9 cellular contexts compared by ENCODE assay signal in genomic region chr17:56835259-56835575, GRCh38. TPM values are rescaled to one million over a fixed set of nuclear protein-coding genes. Genes with fewer than 3 reads are reported as not detected.
DNase-seq lines count a peak whose midpoint lies in the region; ATAC-seq and TF ChIP-seq lines count a peak whose summit lies in the region.
"Had no signal": no experiment of that assay in that cellular context is flagged by ENCODE, and none has a peak within 500 bp of the region (broad histone marks: within the 10 kb centered on the region; RNA-seq: fewer than 3 reads in every experiment).

No MANE protein-coding gene starts in this region.

- no peaks in the 10 kb centered on the region for H3K9me3 Mint-ChIP-seq in CD8-positive, alpha-beta memory T cell

- no peak for TF ChIP-seq CTCF in neutrophil (IDR thresholded peaks at IDR 0.05)
- no peak for TF ChIP-seq CTCF in GM13976 (IDR thresholded peaks at IDR 0.05; ENCODE audit: borderline replicate concordance, control extremely low read depth, extremely low read depth, insufficient read depth, missing control alignments)

- no peaks in the 10 kb centered on the region for H3K27me3 Mint-ChIP-seq in CD8-positive, alpha-beta memory T cell

- in situ Hi-C loops in GM13976 (cut with MboI; ENCODE audit: low sequenced_read_pairs, unreplicated experiment) = no loop called here

- no peak for DNase-seq in CD8-positive, alpha-beta memory T cell
- DNase-seq in NAMALWA (ENCODE audit: low spot score) = peak; percentile 13
- no peak for DNase-seq in effector memory CD4-positive, alpha-beta T cell
- DNase-seq in activated CD8-positive, alpha-beta memory T cell treated with anti-CD3 and anti-CD28 coated beads, Interleukin-2, amount 50 U/mL, for 4 hours = no peak
- no peak for DNase-seq in GM13976 (ENCODE audit: low spot score)
- DNase-seq: HCEC 1CT had no signal

- H3K4me1 ChIP-seq in CD8-positive, alpha-beta memory T cell (ENCODE audit: insufficient read depth, low read length) = peaks cover 53% of the 10 kb centered on the region
- peaks cover 23% of the 10 kb centered on the region for H3K4me1 ChIP-seq in effector memory CD4-positive, alpha-beta T cell (ENCODE audit: control insufficient read depth, insufficient read depth, low read length, poor library complexity, severe bottlenecking)
- H3K4me1 ChIP-seq in neutrophil (ENCODE audit: control insufficient read depth in 1 of 2, insufficient read depth in 1 of 2, low read depth in 1 of 2, low read length in 1 of 2) = peaks cover 25 to 26% of the 10 kb centered on the region in 2 experiments

- H3K4me1 Mint-ChIP-seq in CD8-positive, alpha-beta memory T cell = peaks cover 54 to 76% (median 74%) of the 10 kb centered on the region in 3 donors

- peak overlapping the region; percentile 80 for H3K27ac ChIP-seq in CD8-positive, alpha-beta memory T cell (ENCODE audit: low read depth, low read length)
- peak overlapping the region; percentile 83 for H3K27ac ChIP-seq in effector memory CD4-positive, alpha-beta T cell (ENCODE audit: insufficient read depth, low read length, poor library complexity, severe bottlenecking)
- no peak overlapping the region for H3K27ac ChIP-seq in neutrophil

- no peaks in the 10 kb centered on the region for H3K27me3 ChIP-seq in CD8-positive, alpha-beta memory T cell (ENCODE audit: insufficient read depth, low read length, poor library complexity, severe bottlenecking)
- no peaks in the 10 kb centered on the region for H3K27me3 ChIP-seq in effector memory CD4-positive, alpha-beta T cell (replicated peaks; ENCODE audit: control insufficient read depth, insufficient read depth, low read length, poor library complexity, severe bottlenecking)
- peaks cover 36% of the 10 kb centered on the region for H3K27me3 ChIP-seq in neutrophil

- no peak for ATAC-seq in GM19452 (IDR thresholded peaks at IDR 0.05; ENCODE audit: unreplicated experiment)
- ATAC-seq in GM21723 (IDR thresholded peaks at IDR 0.05; ENCODE audit: unreplicated experiment) = no peak

- CTCF ChIA-PET in CD8-positive, alpha-beta memory T cell (lab: Charles Lee) = interaction anchor here (1.0 to 7.7 kb wide), 5 partner anchors 16 to 126 kb away, joined by 3 to 42 read pairs (median 7); partner anchors contain the start of genes COIL and TRIM25

- peaks cover 4% of the 10 kb centered on the region for H3K36me3 ChIP-seq in CD8-positive, alpha-beta memory T cell (ENCODE audit: insufficient read depth, low read length)
- no peaks in the 10 kb centered on the region for H3K36me3 ChIP-seq in effector memory CD4-positive, alpha-beta T cell (ENCODE audit: control insufficient read depth, insufficient read depth, low read length)
- H3K36me3 ChIP-seq in neutrophil = no peaks in the 10 kb centered on the region

- peaks cover 0 to 46% (median 10%) of the 10 kb centered on the region in 3 donors for H3K36me3 Mint-ChIP-seq in CD8-positive, alpha-beta memory T cell

- peak overlapping the region; percentile 80 for H3K4me3 ChIP-seq in CD8-positive, alpha-beta memory T cell (ENCODE audit: low read length)
- peak overlapping the region; percentile 91 for H3K4me3 ChIP-seq in effector memory CD4-positive, alpha-beta T cell (ENCODE audit: insufficient read depth, low read depth, low read length, poor library complexity, severe bottlenecking)
- H3K4me3 ChIP-seq in neutrophil (ENCODE audit: low read depth in 1 of 2, low read length in 1 of 2) = peak overlapping the region; percentile 78 to 87

- POLR2A ChIA-PET in CD8-positive, alpha-beta memory T cell (lab: Charles Lee) = interaction anchor here (0.5 to 3.9 kb wide), 6 partner anchors 8 to 83 kb away, joined by 3 to 27 read pairs (median 6); partner anchors contain the start of gene TRIM25

- H3K4me3 Mint-ChIP-seq in CD8-positive, alpha-beta memory T cell = peak overlapping the region; percentile 93 to 100 (median 96)

- H3K27ac Mint-ChIP-seq in CD8-positive, alpha-beta memory T cell = peak overlapping the region; percentile 76 to 98 (median 92)

- no peaks in the 10 kb centered on the region for H3K9me3 ChIP-seq in CD8-positive, alpha-beta memory T cell (ENCODE audit: low read length)
- H3K9me3 ChIP-seq in effector memory CD4-positive, alpha-beta T cell (ENCODE audit: control insufficient read depth, low read length) = no peaks in the 10 kb centered on the region
- H3K9me3 ChIP-seq in neutrophil = no peaks in the 10 kb centered on the region

RNA-seq across cellular contexts. Expression of gene DGKE, which starts 1.3 kb away (rescaled TPM):
- 10 to 100 TPM; 26.7 to 30.5 TPM for total RNA-seq in CD8-positive, alpha-beta memory T cell
- 4.9 TPM for polyA plus RNA-seq in CD8-positive, alpha-beta memory T cell

RNA-seq across cellular contexts. Expression of gene C17orf67, which starts 1.5 kb away (rescaled TPM):
- total RNA-seq in CD8-positive, alpha-beta memory T cell = 1 to 10 TPM; 3.2 to 4.6 TPM
- 2.5 TPM for polyA plus RNA-seq in CD8-positive, alpha-beta memory T cell
